Comparison of ENCODE assay signal across 27 cellular contexts in the genomic region with DNA sequence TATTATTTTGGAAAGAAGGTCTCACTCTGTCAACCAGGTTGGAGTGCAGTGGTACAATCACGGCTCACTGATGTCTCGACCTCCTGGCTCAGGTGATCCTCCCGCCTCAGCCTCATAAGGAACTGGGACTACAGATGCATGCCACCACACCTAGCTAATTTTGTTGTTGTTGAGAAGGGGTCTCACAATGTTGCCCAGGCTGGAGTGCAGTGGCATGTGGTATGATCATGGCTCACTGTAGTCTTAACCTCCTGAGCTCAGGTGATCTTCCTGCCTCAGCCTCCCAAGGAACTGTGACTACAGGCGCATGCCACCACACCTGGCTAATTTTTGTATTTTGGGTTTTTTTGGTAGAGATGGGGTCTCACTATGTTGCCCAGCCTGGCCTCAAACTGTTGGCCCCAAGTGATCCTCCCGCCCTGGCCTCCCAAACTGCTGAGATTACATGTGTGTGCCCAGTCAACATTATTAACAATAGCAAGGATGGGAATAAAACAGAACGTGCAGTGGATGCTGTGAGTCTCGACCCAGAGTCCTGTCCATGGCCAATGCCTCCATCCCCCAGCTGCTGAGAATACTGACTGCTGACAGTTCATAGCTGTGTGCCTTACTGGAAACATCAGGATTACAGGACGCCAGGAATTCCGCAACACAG. TPM values are rescaled to one million over a fixed set of nuclear protein-coding genes. Genes with fewer than 3 reads are reported as not detected.
"Had no signal": no experiment of that assay in that cellular context is flagged by ENCODE, and none has a peak within 500 bp of the region (broad histone marks: within the 10 kb centered on the region; RNA-seq: fewer than 3 reads in every experiment).

No MANE protein-coding gene starts in this region.

- H3K36me3 Mint-ChIP-seq: neural progenitor cell had no signal

- ATAC-seq: gastroesophageal sphincter, heart left ventricle, upper lobe of right lung had no signal

- H3K27me3 ChIP-seq: ascending aorta, breast epithelium, esophagus muscularis mucosa, gastroesophageal sphincter, heart left ventricle, neural progenitor cell, right atrium auricular region, upper lobe of right lung had no signal

- H3K9me3 ChIP-seq: ascending aorta, breast epithelium, esophagus muscularis mucosa, gastroesophageal sphincter, prostate gland, right atrium auricular region, thoracic aorta, upper lobe of right lung had no signal

- H3K36me3 ChIP-seq: ascending aorta, breast epithelium, esophagus muscularis mucosa, gastroesophageal sphincter, heart left ventricle, left ventricle myocardium inferior, neural progenitor cell, prostate gland, right atrium auricular region, thoracic aorta, upper lobe of right lung, WERI-Rb-1 had no signal

- DNase-seq: activated CD4-positive, alpha-beta T cell treated with anti-CD3 and anti-CD28 coated beads for 4 hours; activated gamma-delta T cell; activated T-cell treated with anti-CD3 and anti-CD28 coated beads, Interleukin-2, amount 50 U/mL, for 48 hours; cerebellar nuclear complex; cortex of kidney; effector CD4-positive, alpha-beta T cell; heart left ventricle; left ventricle myocardium inferior; mammary epithelial cell; stimulated activated CD4-positive, alpha-beta T cell treated with anti-CD3 and anti-CD28 coated beads, Interleukin-2, amount 100 ng/mL, for 48 hours; upper lobe of right lung; WERI-Rb-1 had no signal

- H3K4me3 ChIP-seq: ascending aorta, breast epithelium, esophagus muscularis mucosa, gastroesophageal sphincter, heart left ventricle, left ventricle myocardium inferior, neural progenitor cell, prostate gland, right atrium auricular region, SK-N-MC, thoracic aorta, upper lobe of right lung had no signal

- H3K27ac ChIP-seq: ascending aorta, breast epithelium, esophagus muscularis mucosa, gastroesophageal sphincter, heart left ventricle, left ventricle myocardium inferior, neural progenitor cell, prostate gland, right atrium auricular region, SK-N-MC, thoracic aorta, upper lobe of right lung, WERI-Rb-1 had no signal

- H3K4me1 ChIP-seq: ascending aorta, breast epithelium, gastroesophageal sphincter, heart left ventricle, left ventricle myocardium inferior, neural progenitor cell, prostate gland, right atrium auricular region, upper lobe of right lung had no signal

- H3K4me3 Mint-ChIP-seq: neural progenitor cell had no signal

- H3K27ac Mint-ChIP-seq: neural progenitor cell had no signal

RNA-seq across cellular contexts. Expression of a gene that starts 5.4 kb away (rescaled TPM):
- total RNA-seq: ascending aorta; breast epithelium; endothelial cell of umbilical vein; esophagus muscularis mucosa; gastroesophageal sphincter; heart left ventricle; kidney epithelial cell; left ventricle myocardium inferior; mammary epithelial cell; myocyte; osteocyte; right atrium auricular region; skeletal muscle tissue; T-helper 2 cell treated with Interferon-gamma antibody and Interleukin-4, amounts not matched to agents 100 ng/mL and 5 ng/mL, for 36 hours; thoracic aorta; upper lobe of right lung had no signal
- polyA plus RNA-seq: endothelial cell of umbilical vein, heart left ventricle, mammary epithelial cell had no signal

RNA-seq across cellular contexts. Expression of a gene that starts 14.8 kb away (rescaled TPM):
- total RNA-seq: ascending aorta; breast epithelium; endothelial cell of umbilical vein; esophagus muscularis mucosa; gastroesophageal sphincter; heart left ventricle; kidney epithelial cell; left ventricle myocardium inferior; mammary epithelial cell; myocyte; osteocyte; prostate gland; right atrium auricular region; skeletal muscle tissue; T-helper 2 cell treated with Interferon-gamma antibody and Interleukin-4, amounts not matched to agents 100 ng/mL and 5 ng/mL, for 36 hours; thoracic aorta; upper lobe of right lung had no signal
- polyA plus RNA-seq: endothelial cell of umbilical vein, heart left ventricle, mammary epithelial cell had no signal

RNA-seq across cellular contexts. Expression of a gene that starts 23.9 kb away (rescaled TPM):
- total RNA-seq: ascending aorta; breast epithelium; endothelial cell of umbilical vein; esophagus muscularis mucosa; gastroesophageal sphincter; heart left ventricle; kidney epithelial cell; left ventricle myocardium inferior; mammary epithelial cell; myocyte; osteocyte; right atrium auricular region; skeletal muscle tissue; T-helper 2 cell treated with Interferon-gamma antibody and Interleukin-4, amounts not matched to agents 100 ng/mL and 5 ng/mL, for 36 hours; thoracic aorta; upper lobe of right lung had no signal
- polyA plus RNA-seq: endothelial cell of umbilical vein, heart left ventricle, mammary epithelial cell had no signal

RNA-seq across cellular contexts. Expression of a gene that starts 33.5 kb away (rescaled TPM):
- total RNA-seq: ascending aorta; breast epithelium; endothelial cell of umbilical vein; esophagus muscularis mucosa; gastroesophageal sphincter; heart left ventricle; kidney epithelial cell; left ventricle myocardium inferior; mammary epithelial cell; myocyte; osteocyte; prostate gland; right atrium auricular region; skeletal muscle tissue; T-helper 2 cell treated with Interferon-gamma antibody and Interleukin-4, amounts not matched to agents 100 ng/mL and 5 ng/mL, for 36 hours; thoracic aorta; upper lobe of right lung had no signal
- polyA plus RNA-seq: endothelial cell of umbilical vein, heart left ventricle had no signal
